ENCODE assay signal across 1 cellular context in genomic region chr17:10117085-10117484, GRCh38.
TF ChIP-seq lines count a peak whose summit lies in the region.

No MANE protein-coding gene starts in this region.

TF ChIP-seq in H1, 55 proteins besides CTCF, POLR2A, EP300 and RAD21:
- TF ChIP-seq TAF1 (IDR thresholded peaks at IDR 0.05; ENCODE audit: low read depth, low read length) (no peak), BCL11A (IDR thresholded peaks at IDR 0.05; ENCODE audit: low read depth in 2 of 2, low read length in 2 of 2) (no peak)
- TF ChIP-seq, protein P1, sequence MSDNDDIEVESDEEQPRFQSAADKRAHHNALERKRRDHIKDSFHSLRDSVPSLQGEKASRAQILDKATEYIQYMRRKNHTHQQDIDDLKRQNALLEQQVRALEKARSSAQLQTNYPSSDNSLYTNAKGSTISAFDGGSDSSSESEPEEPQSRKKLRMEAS (IDR thresholded peaks at IDR 0.05): no peak
